Comparison of ENCODE assay signal across 9 cellular contexts in the genomic region with DNA sequence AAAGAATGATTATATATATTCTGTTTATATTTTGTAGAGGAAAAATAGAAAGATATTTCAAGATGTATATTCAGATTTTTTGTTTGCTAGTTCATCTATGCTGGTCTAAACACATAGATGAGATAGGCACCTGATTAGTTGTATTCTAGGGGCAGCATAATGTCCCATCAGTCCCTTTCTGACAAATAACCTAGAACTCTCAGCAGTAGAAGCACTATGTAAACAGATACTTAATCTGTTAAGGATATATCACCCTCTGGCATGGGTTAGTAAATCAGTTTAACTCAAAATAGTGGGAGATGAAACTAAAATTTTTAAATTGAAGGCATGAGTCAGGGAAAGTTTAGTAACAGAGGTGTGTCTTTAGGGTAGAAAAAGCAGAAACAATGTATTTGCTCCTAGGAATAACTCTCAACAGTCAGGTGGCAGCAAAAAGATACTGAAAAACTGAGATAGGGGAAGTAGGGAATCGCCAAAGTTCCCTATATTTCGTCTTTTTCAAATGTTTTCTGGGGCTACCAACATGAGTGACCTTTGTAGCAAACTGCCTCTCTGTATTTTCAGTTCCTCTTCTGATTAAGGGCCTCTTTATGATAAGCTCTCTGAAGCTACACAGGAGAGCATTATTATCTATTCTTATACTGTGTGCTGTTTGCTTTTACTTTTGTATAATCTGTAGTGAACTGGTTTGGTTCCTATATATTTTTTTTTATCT. TPM values are rescaled to one million over a fixed set of nuclear protein-coding genes. Genes with fewer than 3 reads are reported as not detected.
DNase-seq lines count a peak whose midpoint lies in the region; ATAC-seq and TF ChIP-seq lines count a peak whose summit lies in the region.
"Had no signal": no experiment of that assay in that cellular context is flagged by ENCODE, and none has a peak within 500 bp of the region (broad histone marks: within the 10 kb centered on the region; RNA-seq: fewer than 3 reads in every experiment).

No MANE protein-coding gene starts in this region.

- H3K9me3 Mint-ChIP-seq in naive thymus-derived CD4-positive, alpha-beta T cell, result no peaks in the 10 kb centered on the region
- no peaks in the 10 kb centered on the region for H3K9me3 Mint-ChIP-seq in activated T-helper 1 cell treated with anti-CD3 and anti-CD28 coated beads, Interleukin-12 subunit alpha, Interleukin-12 subunit beta, Interleukin-2, Interleukin-4 antibody, amounts not matched to agents 30 ng/mL and 10 ng/mL and 1 ng/mL, durations not matched to agents 14 hours and 24 hours and 36 hours

- in situ Hi-C loops in KBM-7 (cut with MboI; ENCODE audit: low pct_unique_long_range_greater_than_20kb, low sequenced_read_pairs), result no loop called here

- POLR2A ChIA-PET in naive thymus-derived CD4-positive, alpha-beta T cell (lab: Charles Lee), result no interaction called here

- ATAC-seq in HG02678 (IDR thresholded peaks at IDR 0.05; ENCODE audit: unreplicated experiment), result peak; percentile 94
- ATAC-seq in naive thymus-derived CD4-positive, alpha-beta T cell, result peak; percentile 72

- H3K36me3 ChIP-seq in naive thymus-derived CD4-positive, alpha-beta T cell (ENCODE audit: control insufficient read depth in 2 of 3, insufficient read depth in 3 of 3, low read length in 3 of 3), result no peaks in the 10 kb centered on the region
- no peaks in the 10 kb centered on the region for H3K36me3 ChIP-seq in sigmoid colon
- H3K36me3 ChIP-seq: adrenal gland had no signal

- CTCF ChIA-PET in naive thymus-derived CD4-positive, alpha-beta T cell (lab: Charles Lee), result no interaction called here

- intact Hi-C loops in naive thymus-derived CD4-positive, alpha-beta T cell (cut with micrococcal nuclease), result no loop called here
- intact Hi-C loops in dorsolateral prefrontal cortex (cut with DNase I), result no loop called here
- intact Hi-C loops in sigmoid colon (cut with DNase I), result no loop called here
- intact Hi-C loops in activated T-helper 1 cell treated with anti-CD3 and anti-CD28 coated beads, Interleukin-12 subunit alpha, Interleukin-12 subunit beta, Interleukin-2, Interleukin-4 antibody, amounts not matched to agents 30 ng/mL and 10 ng/mL and 1 ng/mL, durations not matched to agents 14 hours and 24 hours and 36 hours (cut with micrococcal nuclease), result no loop called here

- H3K4me3 ChIP-seq in naive thymus-derived CD4-positive, alpha-beta T cell (ENCODE audit: low read length), result no peak overlapping the region
- H3K4me3 ChIP-seq in dorsolateral prefrontal cortex, result no peak overlapping the region
- no peak overlapping the region for H3K4me3 ChIP-seq in sigmoid colon
- H3K4me3 ChIP-seq: adrenal gland had no signal

- no peak overlapping the region for H3K4me3 Mint-ChIP-seq in naive thymus-derived CD4-positive, alpha-beta T cell
- H3K4me3 Mint-ChIP-seq in activated T-helper 1 cell treated with anti-CD3 and anti-CD28 coated beads, Interleukin-12 subunit alpha, Interleukin-12 subunit beta, Interleukin-2, Interleukin-4 antibody, amounts not matched to agents 30 ng/mL and 10 ng/mL and 1 ng/mL, durations not matched to agents 14 hours and 24 hours and 36 hours, result no peak overlapping the region

- no peaks in the 10 kb centered on the region for H3K4me1 ChIP-seq in naive thymus-derived CD4-positive, alpha-beta T cell (ENCODE audit: control insufficient read depth in 2 of 2, insufficient read depth in 2 of 2, low read length in 2 of 2)
- peaks cover 0 to 5% (median 0%) of the 10 kb centered on the region in 4 donors for H3K4me1 ChIP-seq in sigmoid colon
- H3K4me1 ChIP-seq: adrenal gland had no signal

- no peaks in the 10 kb centered on the region for H3K9me3 ChIP-seq in naive thymus-derived CD4-positive, alpha-beta T cell (ENCODE audit: control insufficient read depth in 2 of 3, low read length in 3 of 3)
- H3K9me3 ChIP-seq in sigmoid colon, result no peaks in the 10 kb centered on the region
- H3K9me3 ChIP-seq: adrenal gland had no signal

- H3K27me3 ChIP-seq in naive thymus-derived CD4-positive, alpha-beta T cell (ENCODE audit: control insufficient read depth in 2 of 2, insufficient read depth in 2 of 2, low read length in 2 of 2), result no peaks in the 10 kb centered on the region
- H3K27me3 ChIP-seq in dorsolateral prefrontal cortex, result peaks cover 0 to 10% (median 0%) of the 10 kb centered on the region in 45 donors
- H3K27me3 ChIP-seq in sigmoid colon, result no peaks in the 10 kb centered on the region
- H3K27me3 ChIP-seq: adrenal gland had no signal

- TF ChIP-seq POLR2A in sigmoid colon (IDR thresholded peaks at IDR 0.05), result no peak

- DNase-seq in GM19238 (ENCODE audit: insufficient read length, low spot score) (peak; percentile 17), KBM-7 (peak; percentile 9), dorsolateral prefrontal cortex (no peak), NCI-H526 (lab: John Stamatoyannopoulos, UW) (no peak), sigmoid colon (no peak)
- no peak for DNase-seq in naive thymus-derived CD4-positive, alpha-beta T cell
- DNase-seq in activated T-helper 1 cell treated with anti-CD3 and anti-CD28 coated beads, Interleukin-12 subunit alpha, Interleukin-12 subunit beta, Interleukin-2, Interleukin-4 antibody, amounts not matched to agents 30 ng/mL and 10 ng/mL and 1 ng/mL, durations not matched to agents 14 hours and 24 hours and 36 hours (ENCODE audit: low spot score), result no peak
- DNase-seq: adrenal gland had no signal

- no peak overlapping the region for H3K27ac ChIP-seq in naive thymus-derived CD4-positive, alpha-beta T cell (ENCODE audit: low read depth, low read length)
- no peak overlapping the region for H3K27ac ChIP-seq in dorsolateral prefrontal cortex
- H3K27ac ChIP-seq in sigmoid colon, result no peak overlapping the region
- H3K27ac ChIP-seq: adrenal gland had no signal

- H3K4me1 Mint-ChIP-seq in naive thymus-derived CD4-positive, alpha-beta T cell, result no peaks in the 10 kb centered on the region
- no peaks in the 10 kb centered on the region for H3K4me1 Mint-ChIP-seq in activated T-helper 1 cell treated with anti-CD3 and anti-CD28 coated beads, Interleukin-12 subunit alpha, Interleukin-12 subunit beta, Interleukin-2, Interleukin-4 antibody, amounts not matched to agents 30 ng/mL and 10 ng/mL and 1 ng/mL, durations not matched to agents 14 hours and 24 hours and 36 hours (ENCODE audit: low read depth)

- TF ChIP-seq CTCF in dorsolateral prefrontal cortex (IDR thresholded peaks at IDR 0.05 in 54 of 56, conservative IDR thresholded peaks at IDR 0.05 in 2 of 56; ENCODE audit: low read depth in 1 of 56, partially characterized antibody in 56 of 56) (no peak), sigmoid colon (IDR thresholded peaks at IDR 0.05) (no peak)

- H3K36me3 Mint-ChIP-seq in naive thymus-derived CD4-positive, alpha-beta T cell, result no peaks in the 10 kb centered on the region
- H3K36me3 Mint-ChIP-seq in activated T-helper 1 cell treated with anti-CD3 and anti-CD28 coated beads, Interleukin-12 subunit alpha, Interleukin-12 subunit beta, Interleukin-2, Interleukin-4 antibody, amounts not matched to agents 30 ng/mL and 10 ng/mL and 1 ng/mL, durations not matched to agents 14 hours and 24 hours and 36 hours (ENCODE audit: low read depth), result no peaks in the 10 kb centered on the region

- 21 to 50% methylated on average over 2 of the region's 2 CpGs for WGBS in sigmoid colon, 2 donors

- peaks cover 1 to 14% (median 10%) of the 10 kb centered on the region in 5 donors for H3K27me3 Mint-ChIP-seq in naive thymus-derived CD4-positive, alpha-beta T cell
- peaks cover 4% of the 10 kb centered on the region for H3K27me3 Mint-ChIP-seq in activated T-helper 1 cell treated with anti-CD3 and anti-CD28 coated beads, Interleukin-12 subunit alpha, Interleukin-12 subunit beta, Interleukin-2, Interleukin-4 antibody, amounts not matched to agents 30 ng/mL and 10 ng/mL and 1 ng/mL, durations not matched to agents 14 hours and 24 hours and 36 hours (ENCODE audit: insufficient read depth)

- no peak for TF ChIP-seq EP300 in sigmoid colon (IDR thresholded peaks at IDR 0.05)

- H3K27ac Mint-ChIP-seq in naive thymus-derived CD4-positive, alpha-beta T cell, result no peak overlapping the region
- no peak overlapping the region for H3K27ac Mint-ChIP-seq in activated T-helper 1 cell treated with anti-CD3 and anti-CD28 coated beads, Interleukin-12 subunit alpha, Interleukin-12 subunit beta, Interleukin-2, Interleukin-4 antibody, amounts not matched to agents 30 ng/mL and 10 ng/mL and 1 ng/mL, durations not matched to agents 14 hours and 24 hours and 36 hours

RNA-seq across cellular contexts. Expression of gene PPP1R1C, which starts 5.7 kb away (rescaled TPM):
- total RNA-seq in naive thymus-derived CD4-positive, alpha-beta T cell, result not detected
- polyA plus RNA-seq in naive thymus-derived CD4-positive, alpha-beta T cell, result not detected
- total RNA-seq in dorsolateral prefrontal cortex, result 1 to 10 TPM in 88 of 120 experiments, under 1 TPM in 30, not detected in 2; 0.22 to 6.8 (median 1.6) TPM
- not detected for total RNA-seq in sigmoid colon
- 1 to 10 TPM in 2 of 3 donors, under 1 TPM in 1; 0.83 to 3.5 (median 3.0) TPM for polyA plus RNA-seq in sigmoid colon
- not detected in 2 replicates for total RNA-seq in activated T-helper 1 cell treated with anti-CD3 and anti-CD28 coated beads, Interleukin-12 subunit alpha, Interleukin-12 subunit beta, Interleukin-2, Interleukin-4 antibody, amounts not matched to agents 30 ng/mL and 10 ng/mL and 1 ng/mL, durations not matched to agents 14 hours and 24 hours and 36 hours

Comparison
In these comparisons a context has a peak if more than half of its experiments do, and no peak if none do; other contexts are left out.
1. DNase-seq: peak in GM19238 (single experiment) and KBM-7 (single experiment); none in naive thymus-derived CD4-positive, alpha-beta T cell (0 of 9), dorsolateral prefrontal cortex (0 of 10), NCI-H526 (0 of 2), sigmoid colon (single experiment) and activated T-helper 1 cell treated with anti-CD3 and anti-CD28 coated beads, Interleukin-12 subunit alpha, Interleukin-12 subunit beta, Interleukin-2, Interleukin-4 antibody, amounts not matched to agents 30 ng/mL and 10 ng/mL and 1 ng/mL, durations not matched to agents 14 hours and 24 hours and 36 hours (single experiment).